In genomic region chr22:46612904-46613605, GRCh38 we compare ENCODE assay signal across 8 cellular contexts. TPM values are rescaled to one million over a fixed set of nuclear protein-coding genes. Genes with fewer than 3 reads are reported as not detected.
DNase-seq lines count a peak whose midpoint lies in the region; ATAC-seq and TF ChIP-seq lines count a peak whose summit lies in the region.

No MANE protein-coding gene starts in this region.

- no peak overlapping the region for H3K4ac ChIP-seq in IMR-90 (ENCODE audit: low read depth, low read length)

- no peak overlapping the region for H2AK5ac ChIP-seq in IMR-90 (ENCODE audit: low read depth, low read length)

- no peak for TF ChIP-seq POLR2A in IMR-90 (IDR thresholded peaks at IDR 0.05; ENCODE audit: low read depth, low read length)

- intact Hi-C loops in IMR-90 (cut with micrococcal nuclease): no loop called here
- intact Hi-C loops in right cardiac atrium (cut with DNase I): no loop called here

- no peak overlapping the region for H2BK5ac ChIP-seq in IMR-90 (ENCODE audit: low read depth, low read length, poor library complexity, severe bottlenecking)

- no peak overlapping the region for H3K18ac ChIP-seq in IMR-90 (ENCODE audit: low read depth, low read length)

- peak overlapping the region; percentile 42 for H2AK9ac ChIP-seq in IMR-90 (replicated peaks; ENCODE audit: low read depth, low read length, poor library complexity)

- H3K27me3 ChIP-seq in IMR-90 (ENCODE audit: control insufficient read depth, insufficient read depth, low read length): peaks cover 2% of the 10 kb centered on the region; the same call in 1 of the 2 replicates
- H3K27me3 ChIP-seq in right cardiac atrium (ENCODE audit: control insufficient read depth, insufficient read depth): no peaks in the 10 kb centered on the region

- no peak overlapping the region for H2BK15ac ChIP-seq in IMR-90 (ENCODE audit: low read depth, low read length)

- dilution Hi-C loops in IMR-90 (cut with HindIII; ENCODE audit: low sequenced_read_pairs, unreplicated experiment): no loop called here

- no peak overlapping the region for H4K5ac ChIP-seq in IMR-90 (ENCODE audit: low read depth, low read length)

- no peak overlapping the region for H3K23ac ChIP-seq in IMR-90 (ENCODE audit: low read depth, low read length)

- no peak overlapping the region for H3K4me3 ChIP-seq in IMR-90 (ENCODE audit: insufficient read depth, low read depth, low read length)
- H3K4me3 ChIP-seq in right cardiac atrium (ENCODE audit: low read length): no peak overlapping the region

- H2BK120ac ChIP-seq in IMR-90 (ENCODE audit: low read depth, low read length): no peak overlapping the region

- H3K14ac ChIP-seq in IMR-90 (replicated peaks; ENCODE audit: low read depth, low read length): no peak overlapping the region

- CTCF ChIA-PET in IMR-90 (lab: Yijun Ruan, JAX): no interaction called here

- no peak overlapping the region for H3K9ac ChIP-seq in IMR-90 (ENCODE audit: low read depth, low read length)

- peak; percentile 27 for ATAC-seq in IMR-90 (ENCODE audit: low read depth)
- peak; percentile 36 to 58 for ATAC-seq in right cardiac atrium
- ATAC-seq in HG02623 (IDR thresholded peaks at IDR 0.05; ENCODE audit: unreplicated experiment): no peak

- no peaks in the 10 kb centered on the region for H3K36me3 ChIP-seq in IMR-90 (ENCODE audit: control insufficient read depth, insufficient read depth, low read length)

- in situ Hi-C loops in IMR-90 (cut with MboI; ENCODE audit: low sequenced_read_pairs): no loop called here

- BruUV-seq in IMR-90 (replicated peaks; lab: Mats Ljungman, UMichigan): no TSS peak

- H4K8ac ChIP-seq in IMR-90 (ENCODE audit: low read depth in 2 of 2, low read length in 2 of 2): no peak overlapping the region

- no peak overlapping the region for H3K56ac ChIP-seq in IMR-90 (ENCODE audit: extremely low read depth, insufficient read depth, low read length)

- H3K4me1 ChIP-seq in IMR-90 (ENCODE audit: control insufficient read depth, insufficient read depth, low read length) (peaks cover 15% of the 10 kb centered on the region), right cardiac atrium (ENCODE audit: control insufficient read depth, insufficient read depth, low read length) (peaks cover 18% of the 10 kb centered on the region)

- TF ChIP-seq CTCF in IMR-90 (conservative IDR thresholded peaks at IDR 0.05; ENCODE audit: low read depth, low read length) (no peak), GM20000 (IDR thresholded peaks at IDR 0.05; ENCODE audit: extremely low read depth, missing control alignments) (no peak)

- WGBS in IMR-90 (ENCODE audit: extremely low coverage in 2 of 2, insufficient read length in 1 of 2), 2 experiments: 43% methylated on average over 7 of the region's 23 CpGs; no CpG with 5 or more reads in 1 of the 2 experiments
- WGBS in right cardiac atrium: 38% methylated on average over 23 of the region's 23 CpGs

- DNase-seq in IMR-90 (no peak), right cardiac atrium (peak in 2 of 3 donors; percentile 46 to 63), D341Med (ENCODE audit: low spot score) (no peak), caudate nucleus (lab: John Stamatoyannopoulos, UW) (no peak), GM20000 (ENCODE audit: low spot score) (no peak)
- DNase-seq in activated CD8-positive, alpha-beta memory T cell treated with anti-CD3 and anti-CD28 coated beads, Interleukin-2, amount 50 U/mL, for 48 hours: peak; percentile 67
- DNase-seq in stimulated activated CD8-positive, alpha-beta memory T cell treated with anti-CD3 and anti-CD28 coated beads, Interleukin-4, amount 100 ng/mL, for 24 hours (ENCODE audit: low read depth): peak; percentile 18

- no peak overlapping the region for H4K91ac ChIP-seq in IMR-90 (ENCODE audit: insufficient read depth, low read depth, low read length)

- no peak overlapping the region for H3K27ac ChIP-seq in IMR-90 (ENCODE audit: insufficient read depth, low read length)
- H3K27ac ChIP-seq in right cardiac atrium (ENCODE audit: low read length): no peak overlapping the region
- H3K27ac ChIP-seq in caudate nucleus (ENCODE audit: low read depth, low read length): no peak overlapping the region

- POLR2A ChIA-PET in IMR-90 (lab: Charles Lee; ENCODE audit: unreplicated experiment): no interaction called here

- H3K9me1 ChIP-seq in IMR-90 (ENCODE audit: insufficient read depth, low read length): no peaks in the 10 kb centered on the region

- H4K20me1 ChIP-seq in IMR-90 (ENCODE audit: insufficient read depth, low read length): peaks cover 34% of the 10 kb centered on the region

- no peak overlapping the region for H3K4me2 ChIP-seq in IMR-90 (ENCODE audit: low read depth, low read length)

- peaks cover 0 to 5% of the 10 kb centered on the region in 2 experiments; a peak in 1 of 4 replicates for H3K79me1 ChIP-seq in IMR-90 (ENCODE audit: low read depth in 1 of 2, low read length in 2 of 2)

- H3K9me3 ChIP-seq in IMR-90 (ENCODE audit: control insufficient read depth, insufficient read depth, low read length) (no peaks in the 10 kb centered on the region), right cardiac atrium (ENCODE audit: control insufficient read depth, low read length) (no peaks in the 10 kb centered on the region)

- H2AFZ ChIP-seq in IMR-90 (replicated peaks; ENCODE audit: low read length, poor library complexity): peak overlapping the region; percentile 17

- no peak for TF ChIP-seq RAD21 in IMR-90 (IDR thresholded peaks at IDR 0.05; ENCODE audit: low read length)

- no peak overlapping the region for H2BK20ac ChIP-seq in IMR-90 (ENCODE audit: low read depth, low read length)

TF ChIP-seq in IMR-90, 13 proteins besides CTCF, POLR2A, EP300 and RAD21:
- TF ChIP-seq RFX5 (IDR thresholded peaks at IDR 0.05; ENCODE audit: low read depth, low read length): no peak

RNA-seq across cellular contexts. Expression of gene GRAMD4, which starts 7.1 kb away (rescaled TPM):
- 2.7 and 2.8 TPM in 2 replicates for total RNA-seq in IMR-90 (2012; rRNA removed)
- 5.8 and 7.4 TPM in 2 replicates for polyA plus RNA-seq in IMR-90 (2012; rRNA removed)
- polyA plus RNA-seq in IMR-90 (2012; cell fraction: cytosol; rRNA removed): 3.2 and 5.9 TPM in 2 replicates
- polyA plus RNA-seq in IMR-90 (2012; cell fraction: nucleus; rRNA removed; ENCODE audit: low replicate concordance): 11.4 and 12.3 TPM in 2 replicates
- total RNA-seq in right cardiac atrium: 100 to 1,000 TPM in 1 of 4 donors, 10 to 100 TPM in 3; 74.3 to 106 (median 88.5) TPM
- 31.6 TPM for polyA plus RNA-seq in right cardiac atrium

Comparison
In these comparisons a context has a peak if more than half of its experiments do, and no peak if none do; other contexts are left out.
1. DNase-seq: peak in activated CD8-positive, alpha-beta memory T cell treated with anti-CD3 and anti-CD28 coated beads, Interleukin-2, amount 50 U/mL, for 48 hours (single experiment), right cardiac atrium (2 of 3) and stimulated activated CD8-positive, alpha-beta memory T cell treated with anti-CD3 and anti-CD28 coated beads, Interleukin-4, amount 100 ng/mL, for 24 hours (single experiment); none in IMR-90 (single experiment), D341Med (single experiment), caudate nucleus (0 of 61) and GM20000 (single experiment).
2. RNA of gene GRAMD4, which starts 7.1 kb away (total RNA-seq): 74.3 to 106 TPM in right cardiac atrium; 2.7 to 2.8 TPM in IMR-90; every median in the first group is over 10 times any median in the second.